ENCODE assay signal across 13 cellular contexts in the genomic region with DNA sequence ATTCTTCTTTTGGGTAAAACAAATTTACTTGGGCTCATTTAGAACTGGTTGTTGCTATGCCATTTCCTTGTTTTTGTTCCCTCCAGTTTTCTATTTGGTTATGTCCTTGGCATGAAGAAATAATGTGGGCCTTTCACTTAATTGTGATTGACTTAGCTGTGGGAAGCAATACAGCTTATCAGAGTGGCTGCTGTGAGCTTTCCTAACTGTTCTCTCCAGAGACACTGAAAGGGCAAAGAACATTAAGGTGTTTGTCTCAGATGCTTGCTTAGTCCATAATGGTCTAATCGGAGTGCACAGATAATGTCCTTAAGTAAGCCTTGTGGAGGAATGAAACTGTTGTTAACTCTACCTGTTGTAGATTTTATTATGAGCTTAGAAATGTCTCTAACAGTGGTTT. TPM values are rescaled to one million over a fixed set of nuclear protein-coding genes. Genes with fewer than 3 reads are reported as not detected.
DNase-seq lines count a peak whose midpoint lies in the region; ATAC-seq, FAIRE-seq and TF ChIP-seq lines count a peak whose summit lies in the region.
"Had no signal": no experiment of that assay in that cellular context is flagged by ENCODE, and none has a peak within 500 bp of the region (broad histone marks: within the 10 kb centered on the region; RNA-seq: fewer than 3 reads in every experiment).

No MANE protein-coding gene starts in this region.

- TF ChIP-seq CTCF in body of pancreas (IDR thresholded peaks at IDR 0.05) = no peak
- no peak for TF ChIP-seq CTCF in mucosa of descending colon (IDR thresholded peaks at IDR 0.05)
- TF ChIP-seq CTCF in psoas muscle (IDR thresholded peaks at IDR 0.05) = no peak
- no peak for TF ChIP-seq CTCF in gastrocnemius medialis (IDR thresholded peaks at IDR 0.05 in 4 of 5, conservative IDR thresholded peaks at IDR 0.05 in 1 of 5)

- peak overlapping the region in 3 of 4 donors; percentile 36 to 68 (median 49) for H3K27ac ChIP-seq in body of pancreas
- H3K27ac ChIP-seq in psoas muscle = no peak overlapping the region
- peak overlapping the region in 1 of 4 donors; percentile 8 for H3K27ac ChIP-seq in gastrocnemius medialis
- H3K27ac ChIP-seq: breast epithelium, SJSA1 had no signal

- H3K9me3 ChIP-seq in body of pancreas = no peaks in the 10 kb centered on the region
- H3K9me3 ChIP-seq in mucosa of descending colon = no peaks in the 10 kb centered on the region
- H3K9me3 ChIP-seq in psoas muscle = no peaks in the 10 kb centered on the region
- H3K9me3 ChIP-seq in gastrocnemius medialis = no peaks in the 10 kb centered on the region
- H3K9me3 ChIP-seq: breast epithelium, SJSA1 had no signal

- TF ChIP-seq POLR2A in H54 (IDR thresholded peaks at IDR 0.05; ENCODE audit: low read depth, low read length) (no peak), body of pancreas (IDR thresholded peaks at IDR 0.05) (no peak), gastrocnemius medialis (IDR thresholded peaks at IDR 0.05) (no peak)

- in situ Hi-C loops in gastrocnemius medialis (cut with MboI; ENCODE audit: low sequenced_read_pairs in 4 of 4) = no loop called here

- no peak overlapping the region for H3K4me3 ChIP-seq in body of pancreas
- H3K4me3 ChIP-seq in mucosa of descending colon = no peak overlapping the region
- no peak overlapping the region for H3K4me3 ChIP-seq in psoas muscle
- H3K4me3 ChIP-seq in gastrocnemius medialis = no peak overlapping the region
- H3K4me3 ChIP-seq: breast epithelium, SJSA1 had no signal

- H3K36me3 ChIP-seq in body of pancreas (replicated peaks in 1 of 2; ENCODE audit: insufficient read depth in 1 of 2, low read depth in 2 of 2) (no peaks in the 10 kb centered on the region), mucosa of descending colon (ENCODE audit: low read depth) (no peaks in the 10 kb centered on the region), psoas muscle (ENCODE audit: insufficient read depth in 1 of 2, low read depth in 1 of 2) (no peaks in the 10 kb centered on the region), gastrocnemius medialis (no peaks in the 10 kb centered on the region)
- H3K36me3 ChIP-seq: breast epithelium, SJSA1 had no signal

- H3K27me3 ChIP-seq in body of pancreas (no peaks in the 10 kb centered on the region), psoas muscle (ENCODE audit: insufficient read depth in 3 of 3, low read length in 2 of 3) (no peaks in the 10 kb centered on the region), gastrocnemius medialis (no peaks in the 10 kb centered on the region)
- H3K27me3 ChIP-seq: breast epithelium, SJSA1 had no signal

- FAIRE-seq in H54 (lab: Jason Lieb, UNC) = peak; percentile 20
- FAIRE-seq: GM12892, urothelium cell line had no signal

- H3K4me1 ChIP-seq in body of pancreas = peaks cover 40% of the 10 kb centered on the region
- H3K4me1 ChIP-seq in mucosa of descending colon (ENCODE audit: low read depth) = peaks cover 10% of the 10 kb centered on the region
- peaks cover 7% of the 10 kb centered on the region for H3K4me1 ChIP-seq in psoas muscle
- peaks cover 0 to 6% of the 10 kb centered on the region in 2 donors for H3K4me1 ChIP-seq in gastrocnemius medialis
- H3K4me1 ChIP-seq: SJSA1 had no signal

- DNase-seq in H54 (ENCODE audit: insufficient read length, low spot score) (no peak), NCI-H2081 treated with DMSO at 0.1 percent for 48 hours (lab: John Stamatoyannopoulos, UW) (peak; percentile 44), body of pancreas (peak in 2 of 4 donors; percentile 23 to 33), mucosa of descending colon (no peak), psoas muscle (no peak), A172 (ENCODE audit: low spot score) (no peak), gastrocnemius medialis (no peak)
- DNase-seq: foreskin fibroblast had no signal

- intact Hi-C loops in body of pancreas (cut with DNase I) = no loop called here
- intact Hi-C loops in mucosa of descending colon (cut with DNase I, micrococcal nuclease) = no loop called here
- intact Hi-C loops in psoas muscle (cut with DNase I) = no loop called here
- intact Hi-C loops in gastrocnemius medialis (cut with DNase I; ENCODE audit: low total_unique reads) = no loop called here

- 11 to 12% methylated on average over 1 of the region's 1 CpG for WGBS in body of pancreas, 2 donors
- WGBS in psoas muscle, 3 donors = 76 to 87% (median 80%) methylated on average over 1 of the region's 1 CpG

- peak; percentile 89 for ATAC-seq in body of pancreas
- ATAC-seq in mucosa of descending colon = peak; percentile 71
- ATAC-seq in psoas muscle = no peak
- ATAC-seq in GM19455 (IDR thresholded peaks at IDR 0.05; ENCODE audit: unreplicated experiment) = no peak
- ATAC-seq in gastrocnemius medialis = no peak

RNA-seq across cellular contexts. Expression of gene SH3BGRL2, which starts 56.6 kb away (rescaled TPM):
- 10 to 100 TPM; 26.4 to 29.1 TPM for total RNA-seq in body of pancreas
- 100 to 1,000 TPM in 2 of 3 donors, 10 to 100 TPM in 1; 63.2 to 158 (median 127) TPM for total RNA-seq in mucosa of descending colon
- 1 to 10 TPM; 3.5 to 9.7 (median 4.2) TPM for total RNA-seq in psoas muscle
- polyA plus RNA-seq in psoas muscle = 1 to 10 TPM; 4.2 to 5.5 (median 4.5) TPM
- total RNA-seq in A172 (2014; rRNA removed; shearing (Covaris generic)) = 1.2 and 2.3 TPM in 2 replicates
- total RNA-seq in gastrocnemius medialis = 10 to 100 TPM in 1 of 4 donors, 1 to 10 TPM in 3; 8.0 to 15.7 (median 9.1) TPM

Comparison
In these comparisons a context has a peak if more than half of its experiments do, and no peak if none do; other contexts are left out.
1. ATAC-seq: peak in body of pancreas (single experiment) and mucosa of descending colon (single experiment); none in psoas muscle (0 of 4), GM19455 (single experiment) and gastrocnemius medialis (0 of 2).